2 cellular contexts compared by ENCODE assay signal in the genomic region with DNA sequence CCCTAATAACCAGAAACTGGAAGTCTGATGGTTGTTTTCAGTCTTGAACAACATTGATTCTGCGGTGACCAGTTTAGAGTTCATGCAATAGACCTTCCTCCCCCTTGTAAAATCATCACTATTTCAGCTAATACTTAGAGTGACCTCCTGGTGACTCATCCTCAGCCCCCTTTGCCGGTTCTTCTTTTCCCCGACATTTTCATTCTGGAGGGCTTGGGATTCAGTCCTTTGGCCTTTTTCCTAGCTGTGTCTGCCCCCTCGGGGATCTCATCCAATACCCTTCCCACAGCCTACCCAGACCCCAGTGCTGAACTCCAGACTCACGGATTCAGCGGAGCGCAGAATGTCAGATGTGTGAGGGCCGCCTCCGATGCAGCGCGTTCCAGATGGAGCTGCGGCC.
TF ChIP-seq lines count a peak whose summit lies in the region.

No MANE protein-coding gene starts in this region.

TF ChIP-seq in A549, 52 proteins besides CTCF, POLR2A, EP300 and RAD21:
- TF ChIP-seq, protein P1, sequence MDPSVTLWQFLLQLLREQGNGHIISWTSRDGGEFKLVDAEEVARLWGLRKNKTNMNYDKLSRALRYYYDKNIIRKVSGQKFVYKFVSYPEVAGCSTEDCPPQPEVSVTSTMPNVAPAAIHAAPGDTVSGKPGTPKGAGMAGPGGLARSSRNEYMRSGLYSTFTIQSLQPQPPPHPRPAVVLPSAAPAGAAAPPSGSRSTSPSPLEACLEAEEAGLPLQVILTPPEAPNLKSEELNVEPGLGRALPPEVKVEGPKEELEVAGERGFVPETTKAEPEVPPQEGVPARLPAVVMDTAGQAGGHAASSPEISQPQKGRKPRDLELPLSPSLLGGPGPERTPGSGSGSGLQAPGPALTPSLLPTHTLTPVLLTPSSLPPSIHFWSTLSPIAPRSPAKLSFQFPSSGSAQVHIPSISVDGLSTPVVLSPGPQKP (IDR thresholded peaks at IDR 0.05; ENCODE audit: low read depth, low read length): no peak
- TF ChIP-seq FOSL2 (IDR thresholded peaks at IDR 0.05): no peak
- peak; percentile 31; the same call in 1 of the 2 replicates for TF ChIP-seq FOSL2 (CRISPR knock-in tag; IDR thresholded peaks at IDR 0.05)
- TF ChIP-seq CBX8 (IDR thresholded peaks at IDR 0.05): no peak
- no peak for TF ChIP-seq KDM5A (IDR thresholded peaks at IDR 0.05)
- TF ChIP-seq ESRRA (IDR thresholded peaks at IDR 0.05; ENCODE audit: borderline replicate concordance, low read length): no peak
- TF ChIP-seq FOXS1 (CRISPR knock-in tag; IDR thresholded peaks at IDR 0.05): no peak
- TF ChIP-seq ZFP36 (IDR thresholded peaks at IDR 0.05; ENCODE audit: borderline replicate concordance, partially characterized antibody): no peak

TF ChIP-seq in GM12878, 131 proteins besides CTCF, POLR2A, EP300 and RAD21:
- TF ChIP-seq ZZZ3 (IDR thresholded peaks at IDR 0.05; ENCODE audit: control insufficient read depth, insufficient read length, low read depth) (no peak), SRF (IDR thresholded peaks at IDR 0.05; ENCODE audit: low read depth in 2 of 2, low read length in 2 of 2) (0 out of 4 replicates have a peak, but pooled peaks of 1 of the 2 experiments have one; percentile 11), SUPT20H (IDR thresholded peaks at IDR 0.05; ENCODE audit: borderline replicate concordance, control insufficient read depth, low read depth, low read length) (no peak), TARDBP (IDR thresholded peaks at IDR 0.05; ENCODE audit: borderline replicate concordance) (no peak), NFIC (IDR thresholded peaks at IDR 0.05; ENCODE audit: low read depth, low read length) (no peak), DPF2 (IDR thresholded peaks at IDR 0.05) (no peak), SPI1 (IDR thresholded peaks at IDR 0.05; ENCODE audit: borderline replicate concordance, insufficient read depth, low read depth, low read length) (no peak), JUNB (IDR thresholded peaks at IDR 0.05) (0 out of 2 replicates have a peak, but pooled peaks have one; percentile 15)
- TF ChIP-seq, protein P2, sequence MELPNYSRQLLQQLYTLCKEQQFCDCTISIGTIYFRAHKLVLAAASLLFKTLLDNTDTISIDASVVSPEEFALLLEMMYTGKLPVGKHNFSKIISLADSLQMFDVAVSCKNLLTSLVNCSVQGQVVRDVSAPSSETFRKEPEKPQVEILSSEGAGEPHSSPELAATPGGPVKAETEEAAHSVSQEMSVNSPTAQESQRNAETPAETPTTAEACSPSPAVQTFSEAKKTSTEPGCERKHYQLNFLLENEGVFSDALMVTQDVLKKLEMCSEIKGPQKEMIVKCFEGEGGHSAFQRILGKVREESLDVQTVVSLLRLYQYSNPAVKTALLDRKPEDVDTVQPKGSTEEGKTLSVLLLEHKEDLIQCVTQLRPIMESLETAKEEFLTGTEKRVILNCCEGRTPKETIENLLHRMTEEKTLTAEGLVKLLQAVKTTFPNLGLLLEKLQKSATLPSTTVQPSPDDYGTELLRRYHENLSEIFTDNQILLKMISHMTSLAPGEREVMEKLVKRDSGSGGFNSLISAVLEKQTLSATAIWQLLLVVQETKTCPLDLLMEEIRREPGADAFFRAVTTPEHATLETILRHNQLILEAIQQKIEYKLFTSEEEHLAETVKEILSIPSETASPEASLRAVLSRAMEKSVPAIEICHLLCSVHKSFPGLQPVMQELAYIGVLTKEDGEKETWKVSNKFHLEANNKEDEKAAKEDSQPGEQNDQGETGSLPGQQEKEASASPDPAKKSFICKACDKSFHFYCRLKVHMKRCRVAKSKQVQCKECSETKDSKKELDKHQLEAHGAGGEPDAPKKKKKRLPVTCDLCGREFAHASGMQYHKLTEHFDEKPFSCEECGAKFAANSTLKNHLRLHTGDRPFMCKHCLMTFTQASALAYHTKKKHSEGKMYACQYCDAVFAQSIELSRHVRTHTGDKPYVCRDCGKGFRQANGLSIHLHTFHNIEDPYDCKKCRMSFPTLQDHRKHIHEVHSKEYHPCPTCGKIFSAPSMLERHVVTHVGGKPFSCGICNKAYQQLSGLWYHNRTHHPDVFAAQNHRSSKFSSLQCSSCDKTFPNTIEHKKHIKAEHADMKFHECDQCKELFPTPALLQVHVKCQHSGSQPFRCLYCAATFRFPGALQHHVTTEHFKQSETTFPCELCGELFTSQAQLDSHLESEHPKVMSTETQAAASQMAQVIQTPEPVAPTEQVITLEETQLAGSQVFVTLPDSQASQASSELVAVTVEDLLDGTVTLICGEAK (IDR thresholded peaks at IDR 0.05; ENCODE audit: borderline replicate concordance): no peak
- TF ChIP-seq, protein P3, sequence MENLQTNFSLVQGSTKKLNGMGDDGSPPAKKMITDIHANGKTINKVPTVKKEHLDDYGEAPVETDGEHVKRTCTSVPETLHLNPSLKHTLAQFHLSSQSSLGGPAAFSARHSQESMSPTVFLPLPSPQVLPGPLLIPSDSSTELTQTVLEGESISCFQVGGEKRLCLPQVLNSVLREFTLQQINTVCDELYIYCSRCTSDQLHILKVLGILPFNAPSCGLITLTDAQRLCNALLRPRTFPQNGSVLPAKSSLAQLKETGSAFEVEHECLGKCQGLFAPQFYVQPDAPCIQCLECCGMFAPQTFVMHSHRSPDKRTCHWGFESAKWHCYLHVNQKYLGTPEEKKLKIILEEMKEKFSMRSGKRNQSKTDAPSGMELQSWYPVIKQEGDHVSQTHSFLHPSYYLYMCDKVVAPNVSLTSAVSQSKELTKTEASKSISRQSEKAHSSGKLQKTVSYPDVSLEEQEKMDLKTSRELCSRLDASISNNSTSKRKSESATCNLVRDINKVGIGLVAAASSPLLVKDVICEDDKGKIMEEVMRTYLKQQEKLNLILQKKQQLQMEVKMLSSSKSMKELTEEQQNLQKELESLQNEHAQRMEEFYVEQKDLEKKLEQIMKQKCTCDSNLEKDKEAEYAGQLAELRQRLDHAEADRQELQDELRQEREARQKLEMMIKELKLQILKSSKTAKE (IDR thresholded peaks at IDR 0.05; ENCODE audit: low read depth, poor library complexity, severe bottlenecking): no peak
